ENCODE assay signal across 1 cellular context in the genomic region with DNA sequence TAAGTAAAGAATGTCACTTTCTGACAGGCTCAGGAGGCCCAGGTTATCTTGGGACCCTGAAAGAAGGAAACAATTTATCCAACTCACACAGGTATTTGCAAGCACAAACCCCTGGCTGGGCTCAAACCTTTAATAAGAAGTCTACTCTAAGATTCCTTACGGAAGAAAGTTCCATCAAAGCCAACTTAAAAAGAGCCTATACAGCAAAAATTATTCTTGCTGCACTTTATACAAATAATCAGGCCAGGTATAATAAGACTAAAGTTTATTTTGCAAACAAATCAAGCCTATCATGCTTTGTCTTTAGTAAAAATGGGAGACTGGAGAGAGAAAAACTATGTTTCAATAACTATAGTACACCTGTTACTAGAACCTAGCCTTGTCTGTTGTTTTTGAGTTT.
A peak's percentile ranks its signal among the peaks of the same experiment; 100 is the strongest.
TF ChIP-seq lines count a peak whose summit lies in the region.

No MANE protein-coding gene starts in this region.

TF ChIP-seq in HepG2, 621 proteins besides CTCF, POLR2A, EP300 and RAD21 (continued from another document):
- TF ChIP-seq, protein P1, sequence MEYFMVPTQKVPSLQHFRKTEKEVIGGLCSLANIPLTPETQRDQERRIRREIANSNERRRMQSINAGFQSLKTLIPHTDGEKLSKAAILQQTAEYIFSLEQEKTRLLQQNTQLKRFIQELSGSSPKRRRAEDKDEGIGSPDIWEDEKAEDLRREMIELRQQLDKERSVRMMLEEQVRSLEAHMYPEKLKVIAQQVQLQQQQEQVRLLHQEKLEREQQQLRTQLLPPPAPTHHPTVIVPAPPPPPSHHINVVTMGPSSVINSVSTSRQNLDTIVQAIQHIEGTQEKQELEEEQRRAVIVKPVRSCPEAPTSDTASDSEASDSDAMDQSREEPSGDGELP (IDR thresholded peaks at IDR 0.05; ENCODE audit: borderline replicate concordance, low read depth), result no peak
- TF ChIP-seq ZFY (CRISPR knock-in tag; IDR thresholded peaks at IDR 0.05), result no peak
- TF ChIP-seq KLF16 (CRISPR knock-in tag; IDR thresholded peaks at IDR 0.05), result no peak
- peak; percentile 49 to 70; a peak in 3 of 4 replicates for TF ChIP-seq MAFK (conservative IDR thresholded peaks at IDR 0.05 in 1 of 2, IDR thresholded peaks at IDR 0.05 in 1 of 2; ENCODE audit: low read length in 2 of 2)
- no peak for TF ChIP-seq ZBTB42 (CRISPR knock-in tag; IDR thresholded peaks at IDR 0.05)
- TF ChIP-seq ZNF724P (CRISPR knock-in tag; IDR thresholded peaks at IDR 0.05; ENCODE audit: borderline replicate concordance), result no peak
